In the genomic region with DNA sequence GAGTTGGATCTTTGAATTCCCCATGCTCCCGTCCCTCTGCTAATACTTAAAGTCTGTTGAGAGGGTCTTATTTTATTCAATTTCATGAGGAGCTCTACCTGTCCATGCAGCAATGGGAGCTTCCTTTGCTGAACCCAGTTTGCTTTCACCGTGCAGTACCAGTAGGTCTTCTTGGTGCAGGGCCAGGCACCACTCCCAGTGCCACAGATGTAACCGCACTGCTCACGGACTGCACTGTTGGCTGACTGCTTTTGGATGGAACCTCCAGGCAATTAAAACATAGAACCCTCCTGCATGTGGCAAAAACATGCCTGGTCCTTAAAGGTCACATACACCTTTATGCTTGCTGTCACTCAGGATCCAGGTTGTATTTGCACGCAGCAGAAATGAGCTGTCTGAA, we compare ENCODE assay signal across 22 cellular contexts. TPM values are rescaled to one million over a fixed set of nuclear protein-coding genes. Genes with fewer than 3 reads are reported as not detected.
"Had no signal": no experiment of that assay in that cellular context is flagged by ENCODE, and none has a peak within 500 bp of the region (broad histone marks: within the 10 kb centered on the region; RNA-seq: fewer than 3 reads in every experiment).

No MANE protein-coding gene starts in this region.

- H3K27ac ChIP-seq: colonic mucosa, esophagus squamous epithelium, lower lobe of right lung, prostate gland, right atrium auricular region, sigmoid colon, spleen, thoracic aorta, tibial nerve, upper lobe of left lung had no signal

- H3K4me3 ChIP-seq: colonic mucosa, esophagus squamous epithelium, lower lobe of right lung, prostate gland, right atrium auricular region, sigmoid colon, spleen, thoracic aorta, tibial nerve, upper lobe of left lung had no signal

- H3K4me1 ChIP-seq: colonic mucosa, esophagus squamous epithelium, lower lobe of right lung, prostate gland, right atrium auricular region, sigmoid colon, spleen, tibial nerve, upper lobe of left lung had no signal

- H3K9me3 ChIP-seq: colonic mucosa, esophagus squamous epithelium, lower lobe of right lung, prostate gland, right atrium auricular region, sigmoid colon, spleen, thoracic aorta, tibial nerve, upper lobe of left lung had no signal

- H3K36me3 ChIP-seq: colonic mucosa, esophagus squamous epithelium, lower lobe of right lung, prostate gland, right atrium auricular region, sigmoid colon, spleen, thoracic aorta, tibial nerve, upper lobe of left lung had no signal

- DNase-seq: central memory CD4-positive, alpha-beta T cell; colonic mucosa; effector memory CD8-positive, alpha-beta T cell; erythroblast; esophagus squamous epithelium; foreskin melanocyte; immature natural killer cell; islet precursor cell; left ventricle myocardium superior; lower lobe of right lung; natural killer cell; sigmoid colon; spleen; stimulated activated CD4-positive, alpha-beta T cell treated with anti-CD3 and anti-CD28 coated beads, Interleukin-4, amount 100 ng/mL, for 4 hours; stimulated activated naive CD8-positive, alpha-beta T cell treated with anti-CD3 and anti-CD28 coated beads, Interleukin-15, Interleukin-2, amounts not matched to agents 100 U/mL and 50 U/mL, for 24 hours; upper lobe of left lung had no signal

- H3K27me3 ChIP-seq: colonic mucosa, right atrium auricular region, upper lobe of left lung had no signal

RNA-seq across cellular contexts. Expression of a gene that starts 9.3 kb away (rescaled TPM):
- total RNA-seq: mononuclear cell, natural killer cell, osteoblast had no signal
- polyA plus RNA-seq: immature natural killer cell had no signal
